1 cellular context compared by ENCODE assay signal in the genomic region with DNA sequence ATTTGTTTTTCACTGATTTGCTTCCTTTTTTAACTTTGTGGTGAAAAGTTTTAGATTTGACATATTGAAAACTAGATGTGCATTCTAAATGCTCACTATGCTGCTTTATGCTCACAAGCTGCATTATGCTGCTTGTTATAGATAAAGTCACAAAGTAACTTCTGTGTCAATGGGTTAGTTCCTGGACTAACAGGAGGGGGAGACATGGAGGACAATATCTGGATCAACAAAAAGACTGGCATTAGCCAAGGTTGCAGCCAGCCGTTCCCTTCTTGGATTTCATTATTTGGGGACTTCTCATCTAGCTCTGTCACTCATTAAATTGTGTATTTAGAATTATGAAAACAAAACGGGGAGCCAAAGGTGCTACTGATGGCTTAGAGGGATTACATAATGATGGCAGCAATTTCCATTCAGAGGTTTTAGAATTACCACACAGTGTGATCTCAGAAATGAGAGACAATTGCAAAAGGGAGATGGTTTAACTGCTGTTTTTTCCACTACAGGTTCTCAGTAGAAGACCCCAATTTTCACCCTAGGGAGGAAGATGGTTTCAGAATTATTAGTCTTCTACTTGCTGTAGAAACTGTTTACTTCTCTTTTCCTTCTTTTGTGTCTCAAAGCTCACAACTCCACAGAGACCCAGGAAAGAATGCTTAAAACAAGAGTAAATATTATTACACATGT.
TF ChIP-seq lines count a peak whose summit lies in the region.

No MANE protein-coding gene starts in this region.

TF ChIP-seq in GM12878, 131 proteins besides CTCF, POLR2A, EP300 and RAD21 (continued from another document):
- TF ChIP-seq, protein P1, sequence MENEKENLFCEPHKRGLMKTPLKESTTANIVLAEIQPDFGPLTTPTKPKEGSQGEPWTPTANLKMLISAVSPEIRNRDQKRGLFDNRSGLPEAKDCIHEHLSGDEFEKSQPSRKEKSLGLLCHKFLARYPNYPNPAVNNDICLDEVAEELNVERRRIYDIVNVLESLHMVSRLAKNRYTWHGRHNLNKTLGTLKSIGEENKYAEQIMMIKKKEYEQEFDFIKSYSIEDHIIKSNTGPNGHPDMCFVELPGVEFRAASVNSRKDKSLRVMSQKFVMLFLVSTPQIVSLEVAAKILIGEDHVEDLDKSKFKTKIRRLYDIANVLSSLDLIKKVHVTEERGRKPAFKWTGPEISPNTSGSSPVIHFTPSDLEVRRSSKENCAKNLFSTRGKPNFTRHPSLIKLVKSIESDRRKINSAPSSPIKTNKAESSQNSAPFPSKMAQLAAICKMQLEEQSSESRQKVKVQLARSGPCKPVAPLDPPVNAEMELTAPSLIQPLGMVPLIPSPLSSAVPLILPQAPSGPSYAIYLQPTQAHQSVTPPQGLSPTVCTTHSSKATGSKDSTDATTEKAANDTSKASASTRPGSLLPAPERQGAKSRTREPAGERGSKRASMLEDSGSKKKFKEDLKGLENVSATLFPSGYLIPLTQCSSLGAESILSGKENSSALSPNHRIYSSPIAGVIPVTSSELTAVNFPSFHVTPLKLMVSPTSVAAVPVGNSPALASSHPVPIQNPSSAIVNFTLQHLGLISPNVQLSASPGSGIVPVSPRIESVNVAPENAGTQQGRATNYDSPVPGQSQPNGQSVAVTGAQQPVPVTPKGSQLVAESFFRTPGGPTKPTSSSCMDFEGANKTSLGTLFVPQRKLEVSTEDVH (IDR thresholded peaks at IDR 0.05; ENCODE audit: low read depth, partially characterized antibody) = no peak
- TF ChIP-seq IKZF2 (IDR thresholded peaks at IDR 0.05) (peak; percentile 61 to 64; a peak in 2 of 4 replicates), NFIC (IDR thresholded peaks at IDR 0.05; ENCODE audit: low read depth, low read length) (peak; percentile 22; the same call in 1 of the 2 replicates), YBX1 (IDR thresholded peaks at IDR 0.05) (no peak), ZZZ3 (IDR thresholded peaks at IDR 0.05; ENCODE audit: control insufficient read depth, insufficient read length, low read depth) (no peak), DPF2 (IDR thresholded peaks at IDR 0.05) (peak; percentile 60; the same call in 1 of the 2 replicates), NBN (IDR thresholded peaks at IDR 0.05) (no peak), MEF2A (IDR thresholded peaks at IDR 0.05; ENCODE audit: insufficient read depth, low read depth, low read length) (no peak), MTA2 (IDR thresholded peaks at IDR 0.05; ENCODE audit: low read depth) (peak; percentile 79)
- TF ChIP-seq, protein P2, sequence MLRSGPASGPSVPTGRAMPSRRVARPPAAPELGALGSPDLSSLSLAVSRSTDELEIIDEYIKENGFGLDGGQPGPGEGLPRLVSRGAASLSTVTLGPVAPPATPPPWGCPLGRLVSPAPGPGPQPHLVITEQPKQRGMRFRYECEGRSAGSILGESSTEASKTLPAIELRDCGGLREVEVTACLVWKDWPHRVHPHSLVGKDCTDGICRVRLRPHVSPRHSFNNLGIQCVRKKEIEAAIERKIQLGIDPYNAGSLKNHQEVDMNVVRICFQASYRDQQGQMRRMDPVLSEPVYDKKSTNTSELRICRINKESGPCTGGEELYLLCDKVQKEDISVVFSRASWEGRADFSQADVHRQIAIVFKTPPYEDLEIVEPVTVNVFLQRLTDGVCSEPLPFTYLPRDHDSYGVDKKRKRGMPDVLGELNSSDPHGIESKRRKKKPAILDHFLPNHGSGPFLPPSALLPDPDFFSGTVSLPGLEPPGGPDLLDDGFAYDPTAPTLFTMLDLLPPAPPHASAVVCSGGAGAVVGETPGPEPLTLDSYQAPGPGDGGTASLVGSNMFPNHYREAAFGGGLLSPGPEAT (IDR thresholded peaks at IDR 0.05; ENCODE audit: low read depth) = peak; percentile 58; the same call in 1 of the 2 replicates
